Comparison of ENCODE assay signal across 12 cellular contexts in genomic region chr18:24212939-24213338, GRCh38.
A peak's percentile ranks its signal among the peaks of the same experiment; 100 is the strongest.
DNase-seq lines count a peak whose midpoint lies in the region; ATAC-seq and TF ChIP-seq lines count a peak whose summit lies in the region.
"Had no signal": no experiment of that assay in that cellular context is flagged by ENCODE, and none has a peak within 500 bp of the region (broad histone marks: within the 10 kb centered on the region; RNA-seq: fewer than 3 reads in every experiment).

No MANE protein-coding gene starts in this region.

- intact Hi-C loops in posterior cingulate gyrus (cut with DNase I), result loop anchor here (5.0 kb wide), 1 partner anchor 49 kb away; no protein-coding TSS in a partner anchor

- H2BK120ac ChIP-seq in mesenchymal stem cell (ENCODE audit: low read depth, low read length), result no peak overlapping the region

- no peak overlapping the region for H3K23ac ChIP-seq in mesenchymal stem cell (ENCODE audit: low read length in 2 of 2)

- no peak overlapping the region for H3K4ac ChIP-seq in mesenchymal stem cell (ENCODE audit: low read depth in 1 of 2, low read length in 2 of 2)

- no peaks in the 10 kb centered on the region for H3K36me3 ChIP-seq in mesenchymal stem cell (ENCODE audit: control insufficient read depth in 1 of 2, insufficient read depth in 2 of 2, low read depth in 1 of 2, low read length in 2 of 2)
- H3K36me3 ChIP-seq: neutrophil had no signal

- ATAC-seq in HG02571 (IDR thresholded peaks at IDR 0.05; ENCODE audit: unreplicated experiment), result no peak

- peak overlapping the region; percentile 69 for H3K27ac ChIP-seq in mesenchymal stem cell (ENCODE audit: low read length, poor library complexity, severe bottlenecking)
- H3K27ac ChIP-seq: neutrophil had no signal

- H4K91ac ChIP-seq in mesenchymal stem cell (ENCODE audit: low read length), result no peak overlapping the region

- H3K9ac ChIP-seq in mesenchymal stem cell (ENCODE audit: low read length), result no peak overlapping the region

- no peak overlapping the region for H2BK15ac ChIP-seq in mesenchymal stem cell (ENCODE audit: low read depth, poor library complexity, severe bottlenecking)

- H3K18ac ChIP-seq in mesenchymal stem cell (ENCODE audit: low read depth in 1 of 2, low read length in 2 of 2), result no peak overlapping the region

- no peak overlapping the region for H4K8ac ChIP-seq in mesenchymal stem cell (ENCODE audit: low read length)

- H3K79me1 ChIP-seq in mesenchymal stem cell (replicated peaks; ENCODE audit: low read length, poor library complexity, severe bottlenecking), result no peaks in the 10 kb centered on the region

- H3K9me3 ChIP-seq in mesenchymal stem cell (ENCODE audit: control insufficient read depth, low read length), result no peaks in the 10 kb centered on the region
- H3K9me3 ChIP-seq: neutrophil had no signal

- H3K27me3 ChIP-seq in mesenchymal stem cell (ENCODE audit: control insufficient read depth in 1 of 2, insufficient read depth in 1 of 2, low read length in 2 of 2), result no peaks in the 10 kb centered on the region
- H3K27me3 ChIP-seq: neutrophil had no signal

- no peak overlapping the region for H2BK12ac ChIP-seq in mesenchymal stem cell (ENCODE audit: low read length in 2 of 2)

- peaks cover 2% of the 10 kb centered on the region for H3K4me1 ChIP-seq in mesenchymal stem cell (ENCODE audit: control insufficient read depth, insufficient read depth, low read depth, low read length)

- H2BK5ac ChIP-seq in mesenchymal stem cell (ENCODE audit: low read depth, low read length, poor library complexity, severe bottlenecking), result no peak overlapping the region

- TF ChIP-seq CTCF in AG09309 (IDR thresholded peaks at IDR 0.05; ENCODE audit: control insufficient read depth, insufficient read depth, low read depth, low read length, missing control alignments), result no peak

- no peak overlapping the region for H3K4me3 ChIP-seq in AG09309 (ENCODE audit: control insufficient read depth, low read depth, low read length)
- H3K4me3 ChIP-seq in mesenchymal stem cell (ENCODE audit: insufficient read depth in 1 of 2, low read depth in 1 of 2, low read length in 2 of 2), result no peak overlapping the region

- no peak overlapping the region for H3K14ac ChIP-seq in mesenchymal stem cell (ENCODE audit: low read length in 2 of 2)

- 49% methylated on average over 4 of the region's 6 CpGs for WGBS in mesenchymal stem cell

- H3K4me2 ChIP-seq in mesenchymal stem cell (ENCODE audit: low read length, poor library complexity, severe bottlenecking), result no peak overlapping the region

- no peak overlapping the region for H2AK5ac ChIP-seq in mesenchymal stem cell (ENCODE audit: low read length, severe bottlenecking)

- no peak overlapping the region for H2AFZ ChIP-seq in mesenchymal stem cell (ENCODE audit: low read depth, low read length)

- DNase-seq in AG09309 (ENCODE audit: low read depth), result peak; percentile 42
- DNase-seq in LoVo (ENCODE audit: low spot score), result peak; percentile 60
- peak; percentile 54 for DNase-seq in dermis blood vessel endothelial cell
- DNase-seq in mesenchymal stem cell, result peak; percentile 77
- DNase-seq in NCI-H146 treated with DMSO at 0.1 percent for 48 hours (lab: John Stamatoyannopoulos, UW; ENCODE audit: unreplicated experiment), result no peak
- no peak for DNase-seq in posterior cingulate gyrus
- DNase-seq in NCI-H1694 treated with DMSO at 0.1 percent for 48 hours (lab: John Stamatoyannopoulos, UW), result no peak
- DNase-seq: CD4-positive, alpha-beta memory T cell; NCI-H1694; SHP77 treated with DMSO at 0.1 percent for 48 hours had no signal

Comparison
In these comparisons a context has a peak if more than half of its experiments do, and no peak if none do; other contexts are left out.
1. DNase-seq: peak in AG09309 (single experiment), LoVo (single experiment), dermis blood vessel endothelial cell (single experiment) and mesenchymal stem cell (single experiment); none in NCI-H146 treated with DMSO at 0.1 percent for 48 hours (single experiment), posterior cingulate gyrus (0 of 10) and NCI-H1694 treated with DMSO at 0.1 percent for 48 hours (single experiment).